13 cellular contexts compared by ENCODE assay signal in genomic region chr18:23498062-23498582, GRCh38. TPM values are rescaled to one million over a fixed set of nuclear protein-coding genes. Genes with fewer than 3 reads are reported as not detected.
DNase-seq lines count a peak whose midpoint lies in the region; ATAC-seq and TF ChIP-seq lines count a peak whose summit lies in the region.
"Had no signal": no experiment of that assay in that cellular context is flagged by ENCODE, and none has a peak within 500 bp of the region (broad histone marks: within the 10 kb centered on the region; RNA-seq: fewer than 3 reads in every experiment).

No MANE protein-coding gene starts in this region.

- H3K27me3 Mint-ChIP-seq in immature natural killer cell (ENCODE audit: low read depth in 3 of 3), result peaks cover 6 to 18% (median 7%) of the 10 kb centered on the region in 3 donors
- H3K27me3 Mint-ChIP-seq: activated T-cell treated with anti-CD3 and anti-CD28 coated beads, Interleukin-2, amount 50 U/mL, for 24 hours; stimulated activated naive CD8-positive, alpha-beta T cell treated with anti-CD3 and anti-CD28 coated beads, Interleukin-15, Interleukin-2, amounts not matched to agents 100 ng/mL and 50 ng/mL, for 24 hours had no signal

- in situ Hi-C loops in GM23248 (cut with MboI), result no loop called here

- H3K4me1 ChIP-seq in GM23248 (ENCODE audit: insufficient read depth), result peaks cover 6% of the 10 kb centered on the region; the same call in 1 of the 2 replicates

- TF ChIP-seq POLR2A in NB4 (IDR thresholded peaks at IDR 0.05; ENCODE audit: extremely low read depth, insufficient read length), result no peak

- H3K9ac ChIP-seq in GM23248, result no peak overlapping the region

- no peaks in the 10 kb centered on the region for H3F3A ChIP-seq in GM23248 (ENCODE audit: insufficient read depth)

- H3K36me3 Mint-ChIP-seq in immature natural killer cell, result no peaks in the 10 kb centered on the region
- H3K36me3 Mint-ChIP-seq: CD4-positive, CD25-positive, alpha-beta regulatory T cell had no signal

- H3K9me3 Mint-ChIP-seq in immature natural killer cell, result no peaks in the 10 kb centered on the region
- H3K9me3 Mint-ChIP-seq: activated T-cell treated with anti-CD3 and anti-CD28 coated beads, Interleukin-2, amount 50 U/mL, for 24 hours; CD4-positive, CD25-positive, alpha-beta regulatory T cell; stimulated activated naive CD8-positive, alpha-beta T cell treated with anti-CD3 and anti-CD28 coated beads, Interleukin-15, Interleukin-2, amounts not matched to agents 100 ng/mL and 50 ng/mL, for 24 hours had no signal

- no peak overlapping the region for H3K4me3 ChIP-seq in GM23248
- H3K4me3 ChIP-seq in NB4 (ENCODE audit: low read depth, low read length), result no peak overlapping the region
- H3K4me3 ChIP-seq: cardiac muscle cell had no signal

- no peak for ATAC-seq in Right ventricle myocardium inferior
- ATAC-seq in HG03280 (IDR thresholded peaks at IDR 0.05; ENCODE audit: unreplicated experiment), result no peak
- no peak for ATAC-seq in GM18868 (IDR thresholded peaks at IDR 0.05; ENCODE audit: unreplicated experiment)
- ATAC-seq: left cardiac atrium had no signal

- no peaks in the 10 kb centered on the region for H4K20me1 ChIP-seq in GM23248 (ENCODE audit: insufficient read depth)

- no peaks in the 10 kb centered on the region for H3K27me3 ChIP-seq in GM23248 (replicated peaks; ENCODE audit: insufficient read depth)
- H3K27me3 ChIP-seq: cardiac muscle cell had no signal

- peak; percentile 40 to 51 for DNase-seq in AML-193 (lab: John Stamatoyannopoulos, UW)
- no peak for DNase-seq in GM23248
- DNase-seq in NB4 (ENCODE audit: low read depth), result peak; percentile 29
- DNase-seq in immature natural killer cell, result no peak
- DNase-seq in Right ventricle myocardium inferior (ENCODE audit: missing footprints), result no peak
- no peak for DNase-seq in activated T-cell treated with anti-CD3 and anti-CD28 coated beads, Interleukin-2, amount 50 U/mL, for 48 hours

- H3K36me3 ChIP-seq in GM23248 (ENCODE audit: low read depth), result no peaks in the 10 kb centered on the region
- H3K36me3 ChIP-seq: cardiac muscle cell had no signal

- no peaks in the 10 kb centered on the region for H3K9me2 ChIP-seq in GM23248 (ENCODE audit: insufficient read depth)

- H3K4me3 Mint-ChIP-seq in immature natural killer cell, result no peak overlapping the region
- H3K4me3 Mint-ChIP-seq: activated T-cell treated with anti-CD3 and anti-CD28 coated beads, Interleukin-2, amount 50 U/mL, for 24 hours; stimulated activated naive CD8-positive, alpha-beta T cell treated with anti-CD3 and anti-CD28 coated beads, Interleukin-15, Interleukin-2, amounts not matched to agents 100 ng/mL and 50 ng/mL, for 24 hours had no signal

- H3K27ac Mint-ChIP-seq in immature natural killer cell, result peak overlapping the region in 4 of 6 donors; percentile 11 to 81 (median 35)
- H3K27ac Mint-ChIP-seq: activated T-cell treated with anti-CD3 and anti-CD28 coated beads, Interleukin-2, amount 50 U/mL, for 24 hours; stimulated activated naive CD8-positive, alpha-beta T cell treated with anti-CD3 and anti-CD28 coated beads, Interleukin-15, Interleukin-2, amounts not matched to agents 100 ng/mL and 50 ng/mL, for 24 hours had no signal

- 86 to 88% methylated on average over 4 of the region's 4 CpGs for WGBS in GM23248 (ENCODE audit: low coverage in 1 of 2, low lambda C conversion rate in 2 of 2, missing lambda C conversion rate in 2 of 2), 2 experiments

- no peak overlapping the region for H3K4me2 ChIP-seq in GM23248 (ENCODE audit: unreplicated experiment)

- TF ChIP-seq CTCF in NB4 (IDR thresholded peaks at IDR 0.05; ENCODE audit: low read depth, low read length), result no peak

- H3K27ac ChIP-seq in GM23248, result no peak overlapping the region
- H3K27ac ChIP-seq: cardiac muscle cell had no signal

- peak overlapping the region; percentile 17; the same call in 1 of the 2 replicates for H2AFZ ChIP-seq in GM23248

- intact Hi-C loops in Right ventricle myocardium inferior (cut with DNase I), result loop anchor here (10.0 kb wide), 1 partner anchor 497 kb away; no protein-coding TSS in a partner anchor

- no peaks in the 10 kb centered on the region for H3K9me3 ChIP-seq in GM23248 (ENCODE audit: low read depth)

- H3K4me1 Mint-ChIP-seq in immature natural killer cell, result peaks cover 33 to 46% of the 10 kb centered on the region in 2 donors

- no peaks in the 10 kb centered on the region for H3K79me2 ChIP-seq in GM23248 (ENCODE audit: insufficient read depth)

RNA-seq across cellular contexts. Expression of gene RMC1, which starts 5.2 kb away (rescaled TPM):
- total RNA-seq in GM23248 (2014; rRNA removed; shearing (Covaris generic)), result 13.3 and 22.8 TPM in 2 replicates
- 22.1 and 24.9 TPM in 2 replicates for polyA plus RNA-seq in GM23248 (2016; fragmentation: Nextera tagmentation; extraction: Ambion mirVana)
- 10 to 100 TPM; 33.4 to 67.1 (median 39.0) TPM for polyA plus RNA-seq in immature natural killer cell
- 13.0 TPM for total RNA-seq in Right ventricle myocardium inferior

RNA-seq across cellular contexts. Expression of gene RIOK3, which starts 45.0 kb away (rescaled TPM):
- total RNA-seq in GM23248 (2014; rRNA removed; shearing (Covaris generic)), result 71.7 and 89.3 TPM in 2 replicates
- 78.4 and 81.8 TPM in 2 replicates for polyA plus RNA-seq in GM23248 (2016; fragmentation: Nextera tagmentation; extraction: Ambion mirVana)
- 10 to 100 TPM; 48.6 to 79.3 (median 72.8) TPM for polyA plus RNA-seq in immature natural killer cell
- total RNA-seq in Right ventricle myocardium inferior, result 49.3 TPM

Comparison
In these comparisons a context has a peak if more than half of its experiments do, and no peak if none do; other contexts are left out.
1. DNase-seq: peak in AML-193 (2 of 2) and NB4 (single experiment); none in GM23248 (single experiment), immature natural killer cell (0 of 3), Right ventricle myocardium inferior (single experiment) and activated T-cell treated with anti-CD3 and anti-CD28 coated beads, Interleukin-2, amount 50 U/mL, for 48 hours (0 of 2).